ENCODE assay signal across 7 cellular contexts in genomic region chr21:29025328-29025713, GRCh38. TPM values are rescaled to one million over a fixed set of nuclear protein-coding genes. Genes with fewer than 3 reads are reported as not detected.
DNase-seq lines count a peak whose midpoint lies in the region; ATAC-seq and TF ChIP-seq lines count a peak whose summit lies in the region.

No MANE protein-coding gene starts in this region.

- TF ChIP-seq CTCF in HCT116 (IDR thresholded peaks at IDR 0.05 in 2 of 3, conservative IDR thresholded peaks at IDR 0.05 in 1 of 3; ENCODE audit: borderline replicate concordance in 1 of 3, insufficient read depth in 1 of 3, low read depth in 2 of 3, low read length in 2 of 3), result no peak
- TF ChIP-seq CTCF in fibroblast of pulmonary artery (IDR thresholded peaks at IDR 0.05; ENCODE audit: low read length, missing control alignments), result no peak
- TF ChIP-seq CTCF in psoas muscle (IDR thresholded peaks at IDR 0.05), result no peak

- H3K36me3 ChIP-seq in HCT116 (ENCODE audit: control insufficient read depth in 1 of 2, insufficient read depth in 2 of 2, low read length in 2 of 2) (peaks cover 0 to 3% of the 10 kb centered on the region in 2 experiments; a peak in 2 of 4 replicates), psoas muscle (ENCODE audit: insufficient read depth in 1 of 2, low read depth in 1 of 2) (peaks cover 0 to 22% of the 10 kb centered on the region in 2 donors)

- CTCF ChIA-PET in HCT116 (lab: Charles Lee), result no interaction called here

- TSS peak; percentile 47 for BruUV-seq in HCT116 (replicated peaks; lab: Mats Ljungman, UMichigan)

- H3K27me3 ChIP-seq in HCT116 (ENCODE audit: insufficient read depth, low read length) (no peaks in the 10 kb centered on the region), psoas muscle (ENCODE audit: insufficient read depth in 3 of 3, low read length in 2 of 3) (no peaks in the 10 kb centered on the region)

- peaks cover 49% of the 10 kb centered on the region for H3K79me2 ChIP-seq in HCT116 (ENCODE audit: insufficient read depth, low read length)

- H3K4me1 ChIP-seq in HCT116 (ENCODE audit: control insufficient read depth in 1 of 2, insufficient read depth in 2 of 2, low read length in 2 of 2), result peaks cover 5 to 30% of the 10 kb centered on the region in 2 experiments; a peak in 3 of 4 replicates
- peaks cover 18% of the 10 kb centered on the region for H3K4me1 ChIP-seq in psoas muscle

- intact Hi-C loops in HCT116 (cut with micrococcal nuclease), result loop anchor here (2.0 kb wide), 1 partner anchor 33 kb away; the partner anchor contains the start of gene LTN1
- intact Hi-C loops in psoas muscle (cut with DNase I), result loop anchor here (5.0 kb wide), 3 partner anchors 33 to 47 kb away; partner anchors contain the start of genes CCT8 (in 1 of the 2) and LTN1 (in 1 of the 2)

- H3K9me2 ChIP-seq in HCT116 (ENCODE audit: insufficient read depth), result no peaks in the 10 kb centered on the region

- H3K4me3 ChIP-seq in HCT116 (replicated peaks in 1 of 2; ENCODE audit: low read depth in 1 of 2, low read length in 2 of 2) (peak overlapping the region; percentile 66 to 67), fibroblast of pulmonary artery (replicated peaks; ENCODE audit: low read depth, low read length) (peak overlapping the region; percentile 77), psoas muscle (peak overlapping the region; percentile 79)

- RAD21 ChIA-PET in HCT116 (lab: Charles Lee; ENCODE audit: low non-redundant PET in 1 of 2, low total read pairs in 2 of 2, uncharacterized antibody in 2 of 2, unreplicated experiment in 2 of 2), result interaction anchor here in 1 of 2 experiments (1.3 kb wide), 1 partner anchor 23 kb away, joined by 4 read pairs; no protein-coding TSS in a partner anchor

- WGBS in psoas muscle, 3 donors, result 1 to 2% (median 1%) methylated on average over 6 of the region's 6 CpGs

- H2AFZ ChIP-seq in HCT116 (ENCODE audit: low read depth, low read length, poor library complexity, severe bottlenecking), result no peak overlapping the region

- H3K9me3 ChIP-seq in HCT116 (ENCODE audit: control insufficient read depth in 1 of 2, insufficient read depth in 1 of 2, low read depth in 1 of 2, low read length in 2 of 2), result no peaks in the 10 kb centered on the region
- no peaks in the 10 kb centered on the region for H3K9me3 ChIP-seq in psoas muscle

- peak overlapping the region; percentile 84 for H3K4me2 ChIP-seq in HCT116 (ENCODE audit: low read length)

- TF ChIP-seq POLR2A in HCT116 (IDR thresholded peaks at IDR 0.05; ENCODE audit: borderline replicate concordance, extremely low read depth, insufficient read depth, insufficient read length), result no peak

- ATAC-seq in HCT116 (no peak), psoas muscle (peak in 1 of 4 donors; percentile 23), HG03354 (IDR thresholded peaks at IDR 0.05; ENCODE audit: poor library complexity, severe bottlenecking, unreplicated experiment) (no peak)

- peak overlapping the region; percentile 82 for H3K9ac ChIP-seq in HCT116 (ENCODE audit: low read length)

- no peak for TF ChIP-seq RAD21 in HCT116 (IDR thresholded peaks at IDR 0.05; ENCODE audit: low read depth)

- H4K20me1 ChIP-seq in HCT116 (ENCODE audit: insufficient read depth), result no peaks in the 10 kb centered on the region

- POLR2A ChIA-PET in HCT116 (lab: Charles Lee), result interaction anchor here (0.7 to 4.1 kb wide), 10 partner anchors 8 to 62 kb away, joined by 3 to 39 read pairs (median 4); partner anchors contain the start of genes CCT8 and LTN1

- DNase-seq in HCT116 (ENCODE audit: low read depth, low spot score) (no peak), SW480 (ENCODE audit: low spot score) (peak; percentile 43), fibroblast of pulmonary artery (ENCODE audit: low read depth) (peak; percentile 15), psoas muscle (no peak), NCI-H345 (lab: John Stamatoyannopoulos, UW) (no peak)
- no peak for DNase-seq in stimulated activated CD4-positive, alpha-beta T cell treated with anti-CD3 and anti-CD28 coated beads, Interleukin-2, amount 100 ng/mL, for 24 hours

- peak overlapping the region; percentile 78 for H3K27ac ChIP-seq in HCT116 (ENCODE audit: low read depth, low read length)
- peak overlapping the region; percentile 99 for H3K27ac ChIP-seq in psoas muscle

TF ChIP-seq in HCT116, 20 proteins besides CTCF, POLR2A, EP300 and RAD21:
- TF ChIP-seq ELF1 (IDR thresholded peaks at IDR 0.05; ENCODE audit: borderline replicate concordance, low read depth) (no peak), ZFX (IDR thresholded peaks at IDR 0.05) (no peak), CBX3 (IDR thresholded peaks at IDR 0.05; ENCODE audit: low read depth) (no peak), ZBTB33 (IDR thresholded peaks at IDR 0.05; ENCODE audit: extremely low read depth, insufficient replicate concordance, low read length) (no peak), TCF7L2 (IDR thresholded peaks at IDR 0.05; ENCODE audit: borderline replicate concordance, extremely low read depth, insufficient read depth, insufficient read length) (no peak), FOSL1 (IDR thresholded peaks at IDR 0.05; ENCODE audit: low read depth) (no peak), JUND (IDR thresholded peaks at IDR 0.05) (no peak), ATF3 (IDR thresholded peaks at IDR 0.05) (no peak), YY1 (IDR thresholded peaks at IDR 0.05; ENCODE audit: extremely low read depth, insufficient replicate concordance, low read depth, low read length) (no peak), EZH2phosphoT487 (IDR thresholded peaks at IDR 0.05; ENCODE audit: borderline replicate concordance) (no peak), EGR1 (IDR thresholded peaks at IDR 0.05; ENCODE audit: low read depth) (no peak), SIN3A (IDR thresholded peaks at IDR 0.05; ENCODE audit: low read depth) (no peak), POLR2AphosphoS5 (IDR thresholded peaks at IDR 0.05; ENCODE audit: low read depth, low read length) (no peak), MAX (IDR thresholded peaks at IDR 0.05) (no peak), EZH2 (IDR thresholded peaks at IDR 0.05) (no peak), REST (IDR thresholded peaks at IDR 0.05; ENCODE audit: low read depth) (no peak)

RNA-seq across cellular contexts. Expression of gene USP16, which starts 0.9 kb away (rescaled TPM):
- total RNA-seq in HCT116 (2021; ENCODE audit: unreplicated experiment), result 35.9 TPM
- polyA plus RNA-seq in HCT116 (2012), result 12.6 and 19.0 TPM in 2 replicates
- 10 to 100 TPM; 26.3 to 39.9 (median 34.4) TPM for total RNA-seq in psoas muscle
- polyA plus RNA-seq in psoas muscle, result 10 to 100 TPM; 27.6 to 45.1 (median 42.3) TPM

RNA-seq across cellular contexts. Expression of gene RWDD2B, which starts 6.2 kb away (rescaled TPM):
- total RNA-seq in HCT116 (2021; ENCODE audit: unreplicated experiment) (24.5 TPM), psoas muscle (10 to 100 TPM; 21.6 to 41.4 (median 27.8) TPM)
- polyA plus RNA-seq in HCT116 (2012), result 14.8 and 15.8 TPM in 2 replicates
- polyA plus RNA-seq in psoas muscle, result 10 to 100 TPM; 28.1 to 51.2 (median 30.5) TPM

RNA-seq across cellular contexts. Expression of gene LTN1, which starts 32.6 kb away (rescaled TPM):
- 8.7 TPM for total RNA-seq in HCT116 (2021; ENCODE audit: unreplicated experiment)
- 1.1 and 1.4 TPM in 2 replicates for polyA plus RNA-seq in HCT116 (2012)
- 10 to 100 TPM; 17.8 to 22.2 (median 19.2) TPM for total RNA-seq in psoas muscle
- polyA plus RNA-seq in psoas muscle, result 10 to 100 TPM in 1 of 3 donors, 1 to 10 TPM in 2; 5.7 to 16.0 (median 6.8) TPM

RNA-seq across cellular contexts. Expression of gene CCT8, which starts 48.1 kb away (rescaled TPM):
- total RNA-seq in HCT116 (2021; ENCODE audit: unreplicated experiment) (355 TPM), psoas muscle (100 to 1,000 TPM; 128 to 142 (median 138) TPM)
- 180 and 258 TPM in 2 replicates for polyA plus RNA-seq in HCT116 (2012)
- polyA plus RNA-seq in psoas muscle, result 100 to 1,000 TPM; 124 to 251 (median 157) TPM

Comparison
In these comparisons a context has a peak if more than half of its experiments do, and no peak if none do; other contexts are left out.
1. DNase-seq: peak in SW480 (single experiment) and fibroblast of pulmonary artery (single experiment); none in HCT116 (single experiment), psoas muscle (0 of 2), NCI-H345 (single experiment) and stimulated activated CD4-positive, alpha-beta T cell treated with anti-CD3 and anti-CD28 coated beads, Interleukin-2, amount 100 ng/mL, for 24 hours (0 of 2).
2. Peak in every context shown above with its lines, with median percentiles within 50 percentile points of each other: H3K4me3 ChIP-seq.